3 cellular contexts compared by ENCODE assay signal in the genomic region with DNA sequence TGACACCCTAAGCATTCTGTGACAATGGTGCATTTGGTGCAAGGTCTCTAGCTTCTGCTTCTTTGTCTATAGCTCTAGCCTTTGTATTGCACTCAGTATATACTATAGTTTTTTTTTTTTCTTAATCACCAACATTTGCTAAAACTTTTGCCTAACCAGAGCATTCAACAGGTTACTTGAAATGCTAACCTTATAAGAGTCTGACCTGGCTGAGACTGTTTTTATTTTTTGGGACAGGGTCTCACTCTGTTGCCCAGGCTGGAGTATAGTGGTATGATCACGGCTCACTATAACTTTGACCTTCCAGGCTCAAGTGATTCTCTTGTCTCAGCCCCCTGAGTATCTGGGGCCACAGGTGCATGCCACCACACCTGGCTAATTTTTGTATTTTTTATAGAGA.
"Had no signal": no experiment of that assay in that cellular context is flagged by ENCODE, and none has a peak within 500 bp of the region (broad histone marks: within the 10 kb centered on the region; RNA-seq: fewer than 3 reads in every experiment).

No MANE protein-coding gene starts in this region.

- ATAC-seq: GM12878 had no signal

- H3K4me3 ChIP-seq: GM12878 had no signal

- DNase-seq: GDM1, GF-D8 had no signal
